ENCODE assay signal across 8 cellular contexts in the genomic region with DNA sequence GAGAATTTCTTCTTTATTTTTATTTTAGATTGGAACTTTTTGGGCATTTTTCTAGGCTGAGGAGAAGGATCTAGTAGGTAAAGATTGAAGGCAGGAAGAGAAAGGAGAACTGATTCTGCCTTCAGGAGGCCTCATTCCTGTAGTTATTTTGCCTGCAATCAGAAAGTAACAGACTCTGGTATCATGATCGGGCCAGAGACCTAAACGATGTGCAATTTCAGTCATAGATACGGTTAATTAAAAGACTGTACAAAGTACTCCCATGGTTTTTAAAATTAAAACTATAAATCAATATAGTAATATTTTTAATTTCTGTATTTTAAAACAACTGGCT. TPM values are rescaled to one million over a fixed set of nuclear protein-coding genes. Genes with fewer than 3 reads are reported as not detected.
DNase-seq lines count a peak whose midpoint lies in the region; ATAC-seq and TF ChIP-seq lines count a peak whose summit lies in the region.
"Not testable (repeated sequence)": the region's sequence is repeated elsewhere in the genome, so short reads cannot be mapped to it uniquely, and the experiment has no call there.

No MANE protein-coding gene starts in this region.

- H3K9me3 Mint-ChIP-seq in CD14-positive monocyte; activated CD8-positive, alpha-beta T cell treated with anti-CD3 and anti-CD28 coated beads, Interleukin-2, amount 10 ng/mL, durations not matched to agents 7 days and 5 days (ENCODE audit: insufficient read depth); naive B cell: not testable (repeated sequence)

- intact Hi-C loops in CD14-positive monocyte (cut with micrococcal nuclease): not testable (repeated sequence)

- not testable (repeated sequence) for H3K27me3 Mint-ChIP-seq in CD14-positive monocyte (ENCODE audit: low read depth in 3 of 3); activated CD8-positive, alpha-beta T cell treated with anti-CD3 and anti-CD28 coated beads, Interleukin-2, amount 10 ng/mL, durations not matched to agents 7 days and 5 days (ENCODE audit: low read depth); naive B cell

- H3K36me3 Mint-ChIP-seq in CD14-positive monocyte; activated CD8-positive, alpha-beta T cell treated with anti-CD3 and anti-CD28 coated beads, Interleukin-2, amount 10 ng/mL, durations not matched to agents 7 days and 5 days (ENCODE audit: low read depth); naive B cell: not testable (repeated sequence)

- H3K4me3 Mint-ChIP-seq in CD14-positive monocyte (peak overlapping the region in 1 of 2 donors; percentile 53), naive B cell (peak overlapping the region in 7 of 8 donors; percentile 54 to 87 (median 63))
- H3K4me3 Mint-ChIP-seq in activated CD8-positive, alpha-beta T cell treated with anti-CD3 and anti-CD28 coated beads, Interleukin-2, amount 10 ng/mL, durations not matched to agents 7 days and 5 days: not testable (repeated sequence)

- H3K4me1 Mint-ChIP-seq in CD14-positive monocyte: peaks cover 23% of the 10 kb centered on the region
- H3K4me1 Mint-ChIP-seq in activated CD8-positive, alpha-beta T cell treated with anti-CD3 and anti-CD28 coated beads, Interleukin-2, amount 10 ng/mL, durations not matched to agents 7 days and 5 days (ENCODE audit: low read depth): peaks cover 22% of the 10 kb centered on the region
- peaks cover 21 to 28% (median 23%) of the 10 kb centered on the region in 3 donors for H3K4me1 Mint-ChIP-seq in naive B cell

- not testable (repeated sequence) for DNase-seq in CD14-positive monocyte (ENCODE audit: low spot score); activated CD8-positive, alpha-beta T cell treated with anti-CD3 and anti-CD28 coated beads, Interleukin-2, amount 10 ng/mL, durations not matched to agents 7 days and 5 days; naive B cell

- CTCF ChIA-PET in activated CD8-positive, alpha-beta T cell treated with anti-CD3 and anti-CD28 coated beads, Interleukin-2, amount 10 ng/mL, durations not matched to agents 7 days and 5 days (lab: Charles Lee): not testable (repeated sequence)

- POLR2A ChIA-PET in activated CD8-positive, alpha-beta T cell treated with anti-CD3 and anti-CD28 coated beads, Interleukin-2, amount 10 ng/mL, durations not matched to agents 7 days and 5 days (lab: Charles Lee): not testable (repeated sequence)

- ATAC-seq in GM18870 (IDR thresholded peaks at IDR 0.05; ENCODE audit: unreplicated experiment): peak; percentile 60
- peak; percentile 44 for ATAC-seq in GM21367 (IDR thresholded peaks at IDR 0.05; ENCODE audit: unreplicated experiment)
- ATAC-seq in HG02678 (IDR thresholded peaks at IDR 0.05; ENCODE audit: unreplicated experiment): peak; percentile 58
- ATAC-seq in HG03097 (IDR thresholded peaks at IDR 0.05; ENCODE audit: low FRiP score, unreplicated experiment): peak; percentile 37
- peak; percentile 39 for ATAC-seq in HG03565 (IDR thresholded peaks at IDR 0.05; ENCODE audit: unreplicated experiment)
- peak; percentile 33 for ATAC-seq in activated CD8-positive, alpha-beta T cell treated with anti-CD3 and anti-CD28 coated beads, Interleukin-2, amount 10 ng/mL, durations not matched to agents 7 days and 5 days
- ATAC-seq in naive B cell (ENCODE audit: low read depth in 2 of 2): peak; percentile 9 to 18

- H3K27ac Mint-ChIP-seq in CD14-positive monocyte: peak overlapping the region; percentile 72 to 93 (median 88)
- peak overlapping the region; percentile 87 for H3K27ac Mint-ChIP-seq in activated CD8-positive, alpha-beta T cell treated with anti-CD3 and anti-CD28 coated beads, Interleukin-2, amount 10 ng/mL, durations not matched to agents 7 days and 5 days
- peak overlapping the region; percentile 31 to 91 (median 52) for H3K27ac Mint-ChIP-seq in naive B cell

- not testable (repeated sequence) for TF ChIP-seq CTCF in CD14-positive monocyte (IDR thresholded peaks at IDR 0.05)

RNA-seq across cellular contexts. Expression of a gene that starts 53.1 kb away (rescaled TPM):
- polyA plus RNA-seq in CD14-positive monocyte: 10 to 100 TPM; 47.3 to 86.6 TPM
- 10 to 100 TPM; 71.5 to 77.5 TPM for total RNA-seq in activated CD8-positive, alpha-beta T cell treated with anti-CD3 and anti-CD28 coated beads, Interleukin-2, amount 10 ng/mL, durations not matched to agents 7 days and 5 days
- 10 to 100 TPM; 45.8 to 70.9 (median 64.7) TPM for polyA plus RNA-seq in naive B cell (ENCODE audit: low read depth in 6 of 6)

RNA-seq across cellular contexts. Expression of a gene that starts 53.8 kb away (rescaled TPM):
- polyA plus RNA-seq in CD14-positive monocyte (10 to 100 TPM; 18.9 to 23.5 TPM), naive B cell (ENCODE audit: low read depth in 6 of 6) (10 to 100 TPM in 5 of 6 donors, 1 to 10 TPM in 1; 9.1 to 21.1 (median 19.5) TPM)
- 10 to 100 TPM; 21.9 to 22.4 TPM for total RNA-seq in activated CD8-positive, alpha-beta T cell treated with anti-CD3 and anti-CD28 coated beads, Interleukin-2, amount 10 ng/mL, durations not matched to agents 7 days and 5 days
